ENCODE assay signal across 8 cellular contexts in the genomic region with DNA sequence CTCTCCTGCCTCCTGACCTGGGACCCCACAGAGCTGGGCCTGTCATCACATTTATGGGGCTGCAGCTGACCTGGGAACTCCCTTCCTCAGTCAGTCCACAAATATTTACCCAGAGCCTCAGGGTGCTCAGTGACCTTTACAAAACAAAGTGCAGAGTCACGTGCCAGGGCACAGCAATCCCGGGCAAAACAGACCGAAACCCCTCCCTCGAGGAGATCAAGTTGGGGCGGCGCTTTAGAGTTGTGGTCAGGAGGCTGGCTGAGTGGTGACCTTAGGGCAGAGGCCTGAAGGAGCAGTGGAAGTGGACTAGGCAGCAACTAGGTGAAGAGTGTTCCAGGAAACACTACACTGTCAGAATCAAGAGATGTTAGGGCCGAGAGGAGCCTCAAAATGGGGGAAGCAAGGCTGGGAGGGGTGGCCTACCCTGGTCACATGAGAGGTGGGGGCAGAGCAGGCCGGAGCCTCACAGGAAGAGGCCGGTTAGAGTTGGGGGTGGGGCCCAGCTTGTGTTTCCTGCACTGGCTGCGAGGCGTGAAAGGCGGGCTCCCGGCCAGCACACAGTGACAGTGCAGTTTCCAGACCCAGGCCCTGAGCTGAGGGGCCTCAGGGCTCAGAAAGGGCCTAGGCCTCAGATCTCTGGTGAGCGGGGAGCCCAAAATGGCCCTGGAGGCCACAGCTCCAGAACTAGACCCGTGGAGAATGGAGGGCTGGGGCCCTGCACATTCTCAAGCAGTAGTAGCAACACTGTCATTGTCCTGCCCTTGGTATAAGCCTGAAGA. TPM values are rescaled to one million over a fixed set of nuclear protein-coding genes. Genes with fewer than 3 reads are reported as not detected.
DNase-seq lines count a peak whose midpoint lies in the region; ATAC-seq, FAIRE-seq and TF ChIP-seq lines count a peak whose summit lies in the region.

No MANE protein-coding gene starts in this region.

- no peak overlapping the region for H3K4me3 ChIP-seq in BE2C (ENCODE audit: low read depth, low read length)
- peak overlapping the region; percentile 17 to 90 (median 76) for H3K4me3 ChIP-seq in dorsolateral prefrontal cortex
- peak overlapping the region; percentile 14 for H3K4me3 ChIP-seq in lower leg skin (ENCODE audit: low read depth, poor library complexity, severe bottlenecking)

- peak overlapping the region; percentile 94 to 100 (median 100) for H3K27ac ChIP-seq in dorsolateral prefrontal cortex

- peak; percentile 94 for FAIRE-seq in GM19239 (lab: Jason Lieb, UNC)

- peak; percentile 24 for ATAC-seq in HG03457 (IDR thresholded peaks at IDR 0.05; ENCODE audit: unreplicated experiment)

- peak in 1 of 2 donors; percentile 22 for TF ChIP-seq POLR2A in lower leg skin (IDR thresholded peaks at IDR 0.05)

- WGBS in lower leg skin, 2 donors: 1 to 2% methylated on average over 11 to 15 of the region's 15 CpGs

- peaks cover 11% of the 10 kb centered on the region for H3K36me3 ChIP-seq in BE2C

- TF ChIP-seq CTCF in BE2C (IDR thresholded peaks at IDR 0.05; ENCODE audit: low read depth, low read length): no peak
- peak in 5 of 56 donors; percentile 4 to 15 (median 11) for TF ChIP-seq CTCF in dorsolateral prefrontal cortex (IDR thresholded peaks at IDR 0.05 in 54 of 56, conservative IDR thresholded peaks at IDR 0.05 in 2 of 56; ENCODE audit: low read depth in 1 of 56, partially characterized antibody in 56 of 56)
- no peak for TF ChIP-seq CTCF in lower leg skin (IDR thresholded peaks at IDR 0.05)

- intact Hi-C loops in dorsolateral prefrontal cortex (cut with DNase I) (loop anchor here (5.0 to 10.0 kb wide), 2 partner anchors 54 to 88 kb away; no protein-coding TSS in a partner anchor), lower leg skin (cut with DNase I; ENCODE audit: low total_unique reads) (loop anchor here (5.0 kb wide), 1 partner anchor 88 kb away; no protein-coding TSS in a partner anchor)

- DNase-seq in BE2C (peak; percentile 95), GM19239 (ENCODE audit: insufficient read length, low spot score) (peak; percentile 77), NCI-H526 treated with DMSO at 0.1 percent for 48 hours (lab: John Stamatoyannopoulos, UW) (peak; percentile 80), dorsolateral prefrontal cortex (peak; percentile 81 to 94 (median 92)), lower leg skin (ENCODE audit: low spot score in 2 of 2) (peak; percentile 96 to 99)
- peak; percentile 63 for DNase-seq in activated CD4-positive, alpha-beta T cell treated with anti-CD3 and anti-CD28 coated beads, Interleukin-2, amount 50 U/mL, for 1 hour
- DNase-seq in stimulated activated CD4-positive, alpha-beta T cell treated with anti-CD3 and anti-CD28 coated beads, Interleukin-4, amount 100 ng/mL, for 4 hours: peak; percentile 72 to 80

- no peaks in the 10 kb centered on the region for H3K9me3 ChIP-seq in BE2C

- H3K27me3 ChIP-seq in BE2C (peaks cover 3% of the 10 kb centered on the region), dorsolateral prefrontal cortex (no peaks in the 10 kb centered on the region)

- H3K4me1 ChIP-seq in BE2C: peaks cover 24% of the 10 kb centered on the region

RNA-seq across cellular contexts. Expression of a gene that starts 3.7 kb away (rescaled TPM):
- polyA plus RNA-seq in BE2C (2012; ENCODE audit: insufficient read depth, insufficient read length, low read depth): 301 TPM
- total RNA-seq in dorsolateral prefrontal cortex (1,000 to 10,000 TPM in 5 of 120 experiments, 100 to 1,000 TPM in 115; 106 to 1,508 (median 405) TPM), lower leg skin (100 to 1,000 TPM; 147 to 645 (median 301) TPM)

RNA-seq across cellular contexts. Expression of a gene that starts 32.4 kb away (rescaled TPM):
- 12.5 TPM for polyA plus RNA-seq in BE2C (2012; ENCODE audit: insufficient read depth, insufficient read length, low read depth)
- 10 to 100 TPM; 14.1 to 50.3 (median 21.7) TPM for total RNA-seq in dorsolateral prefrontal cortex
- total RNA-seq in lower leg skin: 100 to 1,000 TPM in 2 of 4 donors, 10 to 100 TPM in 2; 81.8 to 135 (median 112) TPM

RNA-seq across cellular contexts. Expression of a gene that starts 36.4 kb away (rescaled TPM):
- 2.7 TPM for polyA plus RNA-seq in BE2C (2012; ENCODE audit: insufficient read depth, insufficient read length, low read depth)
- total RNA-seq in dorsolateral prefrontal cortex (10 to 100 TPM in 51 of 120 experiments, 1 to 10 TPM in 69; 3.6 to 18.2 (median 9.0) TPM), lower leg skin (1 to 10 TPM; 1.8 to 8.0 (median 5.3) TPM)
